Comparison of ENCODE assay signal across 2 cellular contexts in genomic region chr4:70039928-70040327, GRCh38. TPM values are rescaled to one million over a fixed set of nuclear protein-coding genes. Genes with fewer than 3 reads are reported as not detected.
"Had no signal": no experiment of that assay in that cellular context is flagged by ENCODE, and none has a peak within 500 bp of the region (broad histone marks: within the 10 kb centered on the region; RNA-seq: fewer than 3 reads in every experiment).

No MANE protein-coding gene starts in this region.

RNA-seq across cellular contexts. Expression of gene HTN1, which starts 10.3 kb away (rescaled TPM):
- total RNA-seq: G401, GM12878 had no signal

RNA-seq across cellular contexts. Expression of gene HTN3, which starts 11.7 kb away (rescaled TPM):
- total RNA-seq: G401, GM12878 had no signal
- polyA plus RNA-seq: GM12878 had no signal

RNA-seq across cellular contexts. Expression of gene STATH, which starts 44.2 kb away (rescaled TPM):
- total RNA-seq: G401, GM12878 had no signal
